In genomic region chr9:127838375-127839078, GRCh38 we compare ENCODE assay signal across 9 cellular contexts. TPM values are rescaled to one million over a fixed set of nuclear protein-coding genes. Genes with fewer than 3 reads are reported as not detected.
A peak's percentile ranks its signal among the peaks of the same experiment; 100 is the strongest.
DNase-seq lines count a peak whose midpoint lies in the region; ATAC-seq and TF ChIP-seq lines count a peak whose summit lies in the region.
"Had no signal": no experiment of that assay in that cellular context is flagged by ENCODE, and none has a peak within 500 bp of the region (broad histone marks: within the 10 kb centered on the region; RNA-seq: fewer than 3 reads in every experiment).

No MANE protein-coding gene starts in this region.

- H3K27ac Mint-ChIP-seq in activated naive CD4-positive, alpha-beta T cell treated with anti-CD3 and anti-CD28 coated beads, Interleukin-2, amount 50 U/mL, for 72 hours = peak overlapping the region; percentile 61 to 77
- no peak overlapping the region for H3K27ac Mint-ChIP-seq in activated naive CD4-positive, alpha-beta T cell treated with anti-CD3 and anti-CD28 coated beads for 36 hours
- H3K27ac Mint-ChIP-seq in naive thymus-derived CD4-positive, alpha-beta T cell = no peak overlapping the region

- CTCF ChIA-PET in activated naive CD4-positive, alpha-beta T cell treated with anti-CD3 and anti-CD28 coated beads for 36 hours (lab: Charles Lee) = interaction anchor here (1.3 kb wide), 1 partner anchor 29 kb away, joined by 3 read pairs; no protein-coding TSS in a partner anchor
- CTCF ChIA-PET in naive thymus-derived CD4-positive, alpha-beta T cell (lab: Charles Lee) = no interaction called here

- TF ChIP-seq EP300 in esophagus muscularis mucosa (IDR thresholded peaks at IDR 0.05) = peak; percentile 29

- TF ChIP-seq POLR2A in esophagus muscularis mucosa (IDR thresholded peaks at IDR 0.05; ENCODE audit: low read depth) = no peak

- H3K4me3 Mint-ChIP-seq in activated naive CD4-positive, alpha-beta T cell treated with anti-CD3 and anti-CD28 coated beads for 36 hours = no peak overlapping the region
- H3K4me3 Mint-ChIP-seq in naive thymus-derived CD4-positive, alpha-beta T cell = no peak overlapping the region

- H3K36me3 Mint-ChIP-seq in activated naive CD4-positive, alpha-beta T cell treated with anti-CD3 and anti-CD28 coated beads, Interleukin-2, amount 50 U/mL, for 72 hours = no peaks in the 10 kb centered on the region
- H3K36me3 Mint-ChIP-seq in activated naive CD4-positive, alpha-beta T cell treated with anti-CD3 and anti-CD28 coated beads for 36 hours (ENCODE audit: low read depth) = no peaks in the 10 kb centered on the region
- H3K36me3 Mint-ChIP-seq in naive thymus-derived CD4-positive, alpha-beta T cell = peaks cover 0 to 7% (median 2%) of the 10 kb centered on the region in 5 donors

- no peaks in the 10 kb centered on the region for H3K27me3 Mint-ChIP-seq in activated naive CD4-positive, alpha-beta T cell treated with anti-CD3 and anti-CD28 coated beads for 36 hours (ENCODE audit: low read depth)
- no peaks in the 10 kb centered on the region for H3K27me3 Mint-ChIP-seq in naive thymus-derived CD4-positive, alpha-beta T cell

- H3K9me3 Mint-ChIP-seq in activated naive CD4-positive, alpha-beta T cell treated with anti-CD3 and anti-CD28 coated beads, Interleukin-2, amount 50 U/mL, for 72 hours = no peaks in the 10 kb centered on the region
- no peaks in the 10 kb centered on the region for H3K9me3 Mint-ChIP-seq in activated naive CD4-positive, alpha-beta T cell treated with anti-CD3 and anti-CD28 coated beads for 36 hours
- no peaks in the 10 kb centered on the region for H3K9me3 Mint-ChIP-seq in naive thymus-derived CD4-positive, alpha-beta T cell

- no peak for TF ChIP-seq CTCF in esophagus muscularis mucosa (IDR thresholded peaks at IDR 0.05)

- intact Hi-C loops in activated naive CD4-positive, alpha-beta T cell treated with anti-CD3 and anti-CD28 coated beads for 36 hours (cut with micrococcal nuclease) = no loop called here
- intact Hi-C loops in esophagus muscularis mucosa (cut with DNase I) = no loop called here
- intact Hi-C loops in naive thymus-derived CD4-positive, alpha-beta T cell (cut with micrococcal nuclease) = no loop called here
- intact Hi-C loops in aorta (cut with DNase I) = no loop called here

- H3K9me3 ChIP-seq in esophagus muscularis mucosa (no peaks in the 10 kb centered on the region), aorta (ENCODE audit: control insufficient read depth, low read length) (no peaks in the 10 kb centered on the region)
- H3K9me3 ChIP-seq in naive thymus-derived CD4-positive, alpha-beta T cell (ENCODE audit: control insufficient read depth in 2 of 3, low read length in 3 of 3) = no peaks in the 10 kb centered on the region

- WGBS in esophagus muscularis mucosa = 51% methylated on average over 7 of the region's 18 CpGs
- WGBS in aorta, 2 donors = 24 to 26% methylated on average over 18 of the region's 18 CpGs

- H3K4me1 Mint-ChIP-seq in activated naive CD4-positive, alpha-beta T cell treated with anti-CD3 and anti-CD28 coated beads for 36 hours (ENCODE audit: low read depth) = peaks cover 2% of the 10 kb centered on the region
- peaks cover 0 to 4% (median 3%) of the 10 kb centered on the region in 7 donors for H3K4me1 Mint-ChIP-seq in naive thymus-derived CD4-positive, alpha-beta T cell

- POLR2A ChIA-PET in naive thymus-derived CD4-positive, alpha-beta T cell (lab: Charles Lee) = interaction anchor here (0.6 kb wide), 1 partner anchor 14 kb away, joined by 6 read pairs; no protein-coding TSS in a partner anchor

- peaks cover 62 to 82% (median 77%) of the 10 kb centered on the region in 4 donors for H3K4me1 ChIP-seq in esophagus muscularis mucosa
- H3K4me1 ChIP-seq in naive thymus-derived CD4-positive, alpha-beta T cell (ENCODE audit: control insufficient read depth in 2 of 2, insufficient read depth in 2 of 2, low read length in 2 of 2) = no peaks in the 10 kb centered on the region
- H3K4me1 ChIP-seq in aorta (ENCODE audit: control insufficient read depth in 1 of 2, insufficient read depth in 2 of 2, low read length in 2 of 2) = peaks cover 0 to 3% of the 10 kb centered on the region in 2 donors

- H3K27me3 ChIP-seq in esophagus muscularis mucosa (no peaks in the 10 kb centered on the region), aorta (ENCODE audit: control insufficient read depth in 1 of 2, insufficient read depth in 2 of 2, low read length in 1 of 2) (no peaks in the 10 kb centered on the region)
- no peaks in the 10 kb centered on the region for H3K27me3 ChIP-seq in naive thymus-derived CD4-positive, alpha-beta T cell (ENCODE audit: control insufficient read depth in 2 of 2, insufficient read depth in 2 of 2, low read length in 2 of 2)

- no peak for DNase-seq in activated naive CD4-positive, alpha-beta T cell treated with anti-CD3 and anti-CD28 coated beads, Interleukin-2, amount 50 U/mL, for 72 hours (ENCODE audit: low spot score in 2 of 2)
- no peak for DNase-seq in activated naive CD4-positive, alpha-beta T cell treated with anti-CD3 and anti-CD28 coated beads for 36 hours
- DNase-seq in esophagus muscularis mucosa (ENCODE audit: extremely low spot score) (peak; percentile 94), aorta (peak; percentile 97 to 98), NCI-H2029 (lab: John Stamatoyannopoulos, UW) (no peak), NCI-H69 (lab: John Stamatoyannopoulos, UW) (no peak)
- DNase-seq in naive thymus-derived CD4-positive, alpha-beta T cell = no peak
- no peak for DNase-seq in stimulated activated CD8-positive, alpha-beta memory T cell treated with anti-CD3 and anti-CD28 coated beads, Interleukin-4, amount 100 ng/mL, for 48 hours

- peak overlapping the region in 2 of 4 donors; percentile 14 to 18 for H3K4me3 ChIP-seq in esophagus muscularis mucosa
- no peak overlapping the region for H3K4me3 ChIP-seq in naive thymus-derived CD4-positive, alpha-beta T cell (ENCODE audit: low read length)
- H3K4me3 ChIP-seq in aorta (ENCODE audit: low read length in 2 of 2) = no peak overlapping the region

- peaks cover 0 to 51% (median 13%) of the 10 kb centered on the region in 4 donors for H3K36me3 ChIP-seq in esophagus muscularis mucosa
- peaks cover 0 to 4% (median 0%) of the 10 kb centered on the region in 3 experiments for H3K36me3 ChIP-seq in naive thymus-derived CD4-positive, alpha-beta T cell (ENCODE audit: control insufficient read depth in 2 of 3, insufficient read depth in 3 of 3, low read length in 3 of 3)
- H3K36me3 ChIP-seq in aorta (ENCODE audit: control insufficient read depth in 1 of 2, insufficient read depth in 2 of 2, low read length in 1 of 2) = no peaks in the 10 kb centered on the region

- H3K27ac ChIP-seq in esophagus muscularis mucosa (replicated peaks in 1 of 4) (peak overlapping the region; percentile 75 to 87 (median 80)), aorta (ENCODE audit: low read depth in 1 of 2, low read length in 2 of 2) (peak overlapping the region; percentile 20 to 93)
- no peak overlapping the region for H3K27ac ChIP-seq in naive thymus-derived CD4-positive, alpha-beta T cell (ENCODE audit: low read depth, low read length)
- H3K27ac ChIP-seq: 22Rv1 had no signal

- ATAC-seq in activated naive CD4-positive, alpha-beta T cell treated with anti-CD3 and anti-CD28 coated beads, Interleukin-2, amount 50 U/mL, for 72 hours = no peak
- peak; percentile 78 for ATAC-seq in naive thymus-derived CD4-positive, alpha-beta T cell
- ATAC-seq in aorta (ENCODE audit: low FRiP score) = peak; percentile 88

RNA-seq across cellular contexts. Expression of gene ENG, which starts 15.9 kb away (rescaled TPM):
- 10 to 100 TPM; 12.9 to 24.1 TPM for total RNA-seq in activated naive CD4-positive, alpha-beta T cell treated with anti-CD3 and anti-CD28 coated beads, Interleukin-2, amount 50 U/mL, for 72 hours
- total RNA-seq in activated naive CD4-positive, alpha-beta T cell treated with anti-CD3 and anti-CD28 coated beads for 36 hours = 10 to 100 TPM; 10.5 to 11.6 TPM
- 10 to 100 TPM; 36.5 to 91.2 (median 78.3) TPM for total RNA-seq in esophagus muscularis mucosa
- total RNA-seq in naive thymus-derived CD4-positive, alpha-beta T cell = 10 to 100 TPM in 4 of 5 experiments, 1 to 10 TPM in 1; 6.2 to 25.8 (median 12.5) TPM
- polyA plus RNA-seq in naive thymus-derived CD4-positive, alpha-beta T cell = 1 to 10 TPM; 4.5 to 6.4 TPM
- 100 to 1,000 TPM; 339 to 538 TPM for total RNA-seq in aorta
- 100 to 1,000 TPM in 1 of 2 donors, 10 to 100 TPM in 1; 46.1 to 191 TPM for polyA plus RNA-seq in aorta

RNA-seq across cellular contexts. Expression of gene FPGS, which starts 35.8 kb away (rescaled TPM):
- total RNA-seq in activated naive CD4-positive, alpha-beta T cell treated with anti-CD3 and anti-CD28 coated beads, Interleukin-2, amount 50 U/mL, for 72 hours = 10 to 100 TPM; 64.8 to 73.8 TPM
- 10 to 100 TPM; 67.8 to 73.0 TPM for total RNA-seq in activated naive CD4-positive, alpha-beta T cell treated with anti-CD3 and anti-CD28 coated beads for 36 hours
- total RNA-seq in esophagus muscularis mucosa = 10 to 100 TPM; 36.1 to 56.3 (median 50.1) TPM
- 100 to 1,000 TPM in 2 of 5 experiments, 10 to 100 TPM in 3; 90.4 to 123 (median 95.4) TPM for total RNA-seq in naive thymus-derived CD4-positive, alpha-beta T cell
- polyA plus RNA-seq in naive thymus-derived CD4-positive, alpha-beta T cell = 10 to 100 TPM; 37.3 to 51.4 TPM
- 10 to 100 TPM; 61.9 to 77.7 TPM for total RNA-seq in aorta
- polyA plus RNA-seq in aorta = 100 to 1,000 TPM in 1 of 2 donors, 10 to 100 TPM in 1; 15.2 to 116 TPM

RNA-seq across cellular contexts. Expression of gene AK1, which starts 38.9 kb away (rescaled TPM):
- 10 to 100 TPM; 19.0 to 31.3 TPM for total RNA-seq in activated naive CD4-positive, alpha-beta T cell treated with anti-CD3 and anti-CD28 coated beads, Interleukin-2, amount 50 U/mL, for 72 hours
- total RNA-seq in activated naive CD4-positive, alpha-beta T cell treated with anti-CD3 and anti-CD28 coated beads for 36 hours = 10 to 100 TPM; 11.8 to 11.9 TPM
- total RNA-seq in esophagus muscularis mucosa = 10 to 100 TPM; 37.4 to 75.0 (median 56.0) TPM
- total RNA-seq in naive thymus-derived CD4-positive, alpha-beta T cell = 10 to 100 TPM; 33.2 to 64.9 (median 51.6) TPM
- polyA plus RNA-seq in naive thymus-derived CD4-positive, alpha-beta T cell = under 1 TPM; 0.09 to 0.21 TPM
- total RNA-seq in aorta = 10 to 100 TPM; 92.4 to 99.5 TPM
- polyA plus RNA-seq in aorta = 100 to 1,000 TPM; 111 to 168 TPM

RNA-seq across cellular contexts. Expression of gene CDK9, which starts 52.7 kb away (rescaled TPM):
- 10 to 100 TPM; 74.8 to 89.3 TPM for total RNA-seq in activated naive CD4-positive, alpha-beta T cell treated with anti-CD3 and anti-CD28 coated beads, Interleukin-2, amount 50 U/mL, for 72 hours
- total RNA-seq in activated naive CD4-positive, alpha-beta T cell treated with anti-CD3 and anti-CD28 coated beads for 36 hours = 10 to 100 TPM; 64.6 to 73.6 TPM
- total RNA-seq in esophagus muscularis mucosa = 10 to 100 TPM; 54.4 to 79.6 (median 71.7) TPM
- total RNA-seq in naive thymus-derived CD4-positive, alpha-beta T cell = 100 to 1,000 TPM; 110 to 135 (median 134) TPM
- 10 to 100 TPM; 37.5 to 65.9 TPM for polyA plus RNA-seq in naive thymus-derived CD4-positive, alpha-beta T cell
- total RNA-seq in aorta = 100 to 1,000 TPM; 103 to 131 TPM
- polyA plus RNA-seq in aorta = 100 to 1,000 TPM in 1 of 2 donors, 10 to 100 TPM in 1; 29.3 to 115 TPM

Comparison
In these comparisons a context has a peak if more than half of its experiments do, and no peak if none do; other contexts are left out.
1. H3K27ac Mint-ChIP-seq: peak in activated naive CD4-positive, alpha-beta T cell treated with anti-CD3 and anti-CD28 coated beads, Interleukin-2, amount 50 U/mL, for 72 hours (2 of 2); none in activated naive CD4-positive, alpha-beta T cell treated with anti-CD3 and anti-CD28 coated beads for 36 hours (single experiment) and naive thymus-derived CD4-positive, alpha-beta T cell (0 of 9).
2. ATAC-seq: peak in naive thymus-derived CD4-positive, alpha-beta T cell (single experiment) and aorta (single experiment); none in activated naive CD4-positive, alpha-beta T cell treated with anti-CD3 and anti-CD28 coated beads, Interleukin-2, amount 50 U/mL, for 72 hours (0 of 2).
3. DNase-seq: peak in esophagus muscularis mucosa (single experiment) and aorta (2 of 2); none in activated naive CD4-positive, alpha-beta T cell treated with anti-CD3 and anti-CD28 coated beads, Interleukin-2, amount 50 U/mL, for 72 hours (0 of 2), activated naive CD4-positive, alpha-beta T cell treated with anti-CD3 and anti-CD28 coated beads for 36 hours (single experiment), naive thymus-derived CD4-positive, alpha-beta T cell (0 of 9), stimulated activated CD8-positive, alpha-beta memory T cell treated with anti-CD3 and anti-CD28 coated beads, Interleukin-4, amount 100 ng/mL, for 48 hours (single experiment), NCI-H2029 (single experiment) and NCI-H69 (single experiment).